In the genomic region with DNA sequence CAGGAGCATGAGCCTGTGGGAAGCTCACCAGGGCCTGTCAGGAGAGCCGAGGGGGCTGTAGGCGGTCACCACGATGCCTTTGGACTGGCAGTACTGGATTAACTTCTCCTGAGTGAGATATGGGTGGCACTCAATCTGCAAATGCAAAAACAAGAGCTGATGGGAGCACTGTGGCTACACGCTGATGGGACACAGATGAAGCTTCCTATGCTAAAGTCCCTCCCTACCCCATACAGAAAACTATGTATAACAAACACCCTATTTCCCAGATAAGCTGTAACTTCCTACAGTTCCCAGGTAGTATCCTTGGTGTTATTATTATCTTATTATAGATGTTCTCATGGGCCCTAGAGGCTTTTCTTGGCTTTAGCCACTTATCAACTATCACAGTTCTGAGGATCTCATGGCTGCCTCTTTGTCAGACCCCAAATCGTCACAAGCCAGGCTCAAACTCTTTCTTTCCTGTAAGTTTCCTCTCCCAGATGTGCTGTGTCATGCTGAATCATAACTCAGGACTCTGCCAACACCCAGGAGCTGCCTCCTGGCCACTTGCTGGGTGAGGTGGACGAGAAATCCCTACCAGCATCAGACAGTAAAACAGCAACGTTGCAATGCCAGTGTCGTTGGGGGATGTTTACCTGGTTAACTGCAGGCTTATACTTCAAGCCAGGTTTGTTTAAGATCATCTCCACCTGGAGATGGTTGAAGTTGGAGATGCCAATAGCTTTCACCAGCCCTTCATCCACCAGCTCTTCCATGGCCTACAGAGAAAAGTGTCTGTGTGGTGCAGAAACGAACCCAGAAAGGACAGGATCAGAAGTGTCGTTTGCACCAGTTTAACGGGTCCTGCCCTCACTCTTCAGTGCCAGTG, we compare ENCODE assay signal across 1 cellular context.
TF ChIP-seq lines count a peak whose summit lies in the region.

No MANE protein-coding gene starts in this region.

TF ChIP-seq in K562, 482 proteins besides CTCF, POLR2A, EP300 and RAD21 (continued from another document and continues in another):
- TF ChIP-seq HDAC1 (IDR thresholded peaks at IDR 0.05) (0 out of 4 replicates have a peak, but pooled peaks of 1 of the 2 experiments have one; percentile 24), CTBP1 (IDR thresholded peaks at IDR 0.05; ENCODE audit: borderline replicate concordance) (peak; percentile 43; the same call in 1 of the 2 replicates), TAL1 (IDR thresholded peaks at IDR 0.05) (peak; percentile 59), CBFA2T3 (IDR thresholded peaks at IDR 0.05) (peak; percentile 76), TCF3 (CRISPR knock-in tag; IDR thresholded peaks at IDR 0.05) (peak; percentile 59; the same call in 1 of the 2 replicates), POLR2AphosphoS5 (IDR thresholded peaks at IDR 0.05; ENCODE audit: control insufficient read depth, insufficient read depth, low read depth, low read length) (0 out of 2 replicates have a peak, but pooled peaks have one; percentile 22), JUND (IDR thresholded peaks at IDR 0.05; ENCODE audit: borderline replicate concordance, low read depth, low read length) (peak; percentile 88), JUND (tag; IDR thresholded peaks at IDR 0.05; ENCODE audit: borderline replicate concordance, low read depth, low read length) (peak; percentile 87; the same call in 2 of the 3 replicates), NR2C1 (IDR thresholded peaks at IDR 0.05) (no peak), NR2C1 (tag; IDR thresholded peaks at IDR 0.05) (0 out of 2 replicates have a peak, but pooled peaks have one; percentile 5), BACH1 (tag; IDR thresholded peaks at IDR 0.05) (peak; percentile 99), ZNF263 (CRISPR knock-in tag; IDR thresholded peaks at IDR 0.05; ENCODE audit: borderline replicate concordance) (no peak), ZKSCAN3 (CRISPR knock-in tag; IDR thresholded peaks at IDR 0.05) (no peak), NFIC (IDR thresholded peaks at IDR 0.05) (peak; percentile 61), SRF (CRISPR knock-in tag; IDR thresholded peaks at IDR 0.05) (peak in 1 of 2 experiments; percentile 11; a peak in 1 of 4 replicates), ZNF551 (CRISPR knock-in tag; IDR thresholded peaks at IDR 0.05) (no peak), SOX6 (IDR thresholded peaks at IDR 0.05) (peak; percentile 80), LEF1 (IDR thresholded peaks at IDR 0.05) (peak; percentile 62; the same call in 1 of the 2 replicates), MEF2D (tag; conservative IDR thresholded peaks at IDR 0.05; ENCODE audit: low read depth) (no peak), NR4A1 (CRISPR knock-in tag; IDR thresholded peaks at IDR 0.05) (no peak), NR4A1 (tag; IDR thresholded peaks at IDR 0.05) (peak; percentile 81), C11orf30 (IDR thresholded peaks at IDR 0.05; ENCODE audit: low read depth) (peak; percentile 99), MAZ (CRISPR knock-in tag; conservative IDR thresholded peaks at IDR 0.05 in 1 of 2, IDR thresholded peaks at IDR 0.05 in 1 of 2) (0 out of 4 replicates have a peak, but pooled peaks of 1 of the 2 experiments have one; percentile 36), TBP (optimal IDR thresholded peaks at IDR 0.05; ENCODE audit: low read depth, low read length) (peak; percentile 12), GTF2E2 (tag; IDR thresholded peaks at IDR 0.05) (no peak), FOSL1 (tag; conservative IDR thresholded peaks at IDR 0.05) (peak; percentile 93), YY1 (IDR thresholded peaks at IDR 0.05; ENCODE audit: borderline replicate concordance in 1 of 3, control insufficient read depth in 1 of 3, extremely low read depth in 1 of 3, insufficient read depth in 3 of 3, insufficient read length in 1 of 3, insufficient replicate concordance in 2 of 3, low read depth in 1 of 3, low read length in 2 of 3) (peak in 1 of 3 experiments; percentile 59), RCOR1 (IDR thresholded peaks at IDR 0.05; ENCODE audit: borderline replicate concordance in 1 of 2, low read depth in 2 of 2, low read length in 2 of 2) (peak in 1 of 2 experiments; percentile 78; a peak in 2 of 4 replicates), L3MBTL2 (IDR thresholded peaks at IDR 0.05) (peak; percentile 38; the same call in 1 of the 2 replicates), MEIS2 (IDR thresholded peaks at IDR 0.05; ENCODE audit: partially characterized antibody) (peak; percentile 37), BRD4 (IDR thresholded peaks at IDR 0.05) (no peak), SIN3B (IDR thresholded peaks at IDR 0.05; ENCODE audit: low read depth) (no peak), RAD51 (IDR thresholded peaks at IDR 0.05; ENCODE audit: borderline replicate concordance, low read depth) (no peak), ETS1 (conservative IDR thresholded peaks at IDR 0.05; ENCODE audit: control insufficient read depth, low read depth, low read length) (no peak), NBN (IDR thresholded peaks at IDR 0.05; ENCODE audit: low read depth) (peak; percentile 53; the same call in 1 of the 2 replicates), RBFOX2 (IDR thresholded peaks at IDR 0.05; ENCODE audit: low read depth, low read length) (no peak), NRF1 (conservative IDR thresholded peaks at IDR 0.05 in 1 of 2, IDR thresholded peaks at IDR 0.05 in 1 of 2) (peak in 1 of 2 experiments; percentile 12; a peak in 1 of 4 replicates), ZNF316 (IDR thresholded peaks at IDR 0.05) (peak; percentile 99), DACH1 (IDR thresholded peaks at IDR 0.05; ENCODE audit: partially characterized antibody) (no peak), SMARCC2 (IDR thresholded peaks at IDR 0.05; ENCODE audit: low read depth) (peak; percentile 83), ZNF175 (CRISPR knock-in tag; IDR thresholded peaks at IDR 0.05; ENCODE audit: low read depth) (peak; percentile 69; the same call in 1 of the 2 replicates), DMBX1 (CRISPR knock-in tag; IDR thresholded peaks at IDR 0.05; ENCODE audit: borderline replicate concordance) (0 out of 2 replicates have a peak, but pooled peaks have one; percentile 14), CBFA2T2 (conservative IDR thresholded peaks at IDR 0.05) (peak; percentile 49), MAFF (IDR thresholded peaks at IDR 0.05; ENCODE audit: low read length) (peak; percentile 98), FOXJ2 (tag; IDR thresholded peaks at IDR 0.05) (peak; percentile 77), MECOM (CRISPR knock-in tag; IDR thresholded peaks at IDR 0.05) (0 out of 2 replicates have a peak, but pooled peaks have one; percentile 5), ZNF76 (CRISPR knock-in tag; IDR thresholded peaks at IDR 0.05; ENCODE audit: borderline replicate concordance) (no peak), RB1 (IDR thresholded peaks at IDR 0.05; ENCODE audit: low read depth) (no peak), MAFK (IDR thresholded peaks at IDR 0.05; ENCODE audit: low read length) (peak; percentile 96), NFE2L1 (tag; IDR thresholded peaks at IDR 0.05; ENCODE audit: borderline replicate concordance, low read depth) (peak; percentile 94), HDAC2 (IDR thresholded peaks at IDR 0.05) (no peak), TEAD4 (IDR thresholded peaks at IDR 0.05; ENCODE audit: low read length) (peak; percentile 46), TEAD4 (CRISPR knock-in tag; IDR thresholded peaks at IDR 0.05; ENCODE audit: borderline replicate concordance) (no peak), NR2F6 (CRISPR knock-in tag; IDR thresholded peaks at IDR 0.05) (no peak), NFRKB (IDR thresholded peaks at IDR 0.05; ENCODE audit: low read depth) (peak; percentile 60; the same call in 1 of the 2 replicates), RBM25 (IDR thresholded peaks at IDR 0.05; ENCODE audit: low read depth, low read length, severe bottlenecking) (no peak), U2AF2 (optimal IDR thresholded peaks at IDR 0.05; ENCODE audit: low read depth, low read length) (no peak), GABPB2 (CRISPR knock-in tag; conservative IDR thresholded peaks at IDR 0.05) (no peak), TRIM24 (IDR thresholded peaks at IDR 0.05) (peak in 1 of 2 experiments; percentile 60; a peak in 2 of 4 replicates), DPF2 (IDR thresholded peaks at IDR 0.05) (peak; percentile 94), ZNF589 (CRISPR knock-in tag; IDR thresholded peaks at IDR 0.05; ENCODE audit: low read depth) (0 out of 2 replicates have a peak, but pooled peaks have one; percentile 44), CBFB (CRISPR knock-in tag; IDR thresholded peaks at IDR 0.05) (no peak), OTX1 (CRISPR knock-in tag; IDR thresholded peaks at IDR 0.05) (0 out of 2 replicates have a peak, but pooled peaks have one; percentile 38), GMEB1 (CRISPR knock-in tag; IDR thresholded peaks at IDR 0.05) (0 out of 2 replicates have a peak, but pooled peaks have one; percentile 8)
- TF ChIP-seq, protein P1, sequence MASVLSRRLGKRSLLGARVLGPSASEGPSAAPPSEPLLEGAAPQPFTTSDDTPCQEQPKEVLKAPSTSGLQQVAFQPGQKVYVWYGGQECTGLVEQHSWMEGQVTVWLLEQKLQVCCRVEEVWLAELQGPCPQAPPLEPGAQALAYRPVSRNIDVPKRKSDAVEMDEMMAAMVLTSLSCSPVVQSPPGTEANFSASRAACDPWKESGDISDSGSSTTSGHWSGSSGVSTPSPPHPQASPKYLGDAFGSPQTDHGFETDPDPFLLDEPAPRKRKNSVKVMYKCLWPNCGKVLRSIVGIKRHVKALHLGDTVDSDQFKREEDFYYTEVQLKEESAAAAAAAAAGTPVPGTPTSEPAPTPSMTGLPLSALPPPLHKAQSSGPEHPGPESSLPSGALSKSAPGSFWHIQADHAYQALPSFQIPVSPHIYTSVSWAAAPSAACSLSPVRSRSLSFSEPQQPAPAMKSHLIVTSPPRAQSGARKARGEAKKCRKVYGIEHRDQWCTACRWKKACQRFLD (CRISPR knock-in tag; IDR thresholded peaks at IDR 0.05): peak; percentile 84
- TF ChIP-seq, protein P2, sequence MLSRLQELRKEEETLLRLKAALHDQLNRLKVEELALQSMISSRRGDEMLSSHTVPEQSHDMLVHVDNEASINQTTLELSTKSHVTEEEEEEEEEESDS (CRISPR knock-in tag; IDR thresholded peaks at IDR 0.05): no peak
- TF ChIP-seq, protein P3, sequence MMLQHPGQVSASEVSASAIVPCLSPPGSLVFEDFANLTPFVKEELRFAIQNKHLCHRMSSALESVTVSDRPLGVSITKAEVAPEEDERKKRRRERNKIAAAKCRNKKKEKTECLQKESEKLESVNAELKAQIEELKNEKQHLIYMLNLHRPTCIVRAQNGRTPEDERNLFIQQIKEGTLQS (IDR thresholded peaks at IDR 0.05): peak; percentile 67
- TF ChIP-seq, protein P3 (CRISPR knock-in tag; conservative IDR thresholded peaks at IDR 0.05): no peak
- TF ChIP-seq, protein P4, sequence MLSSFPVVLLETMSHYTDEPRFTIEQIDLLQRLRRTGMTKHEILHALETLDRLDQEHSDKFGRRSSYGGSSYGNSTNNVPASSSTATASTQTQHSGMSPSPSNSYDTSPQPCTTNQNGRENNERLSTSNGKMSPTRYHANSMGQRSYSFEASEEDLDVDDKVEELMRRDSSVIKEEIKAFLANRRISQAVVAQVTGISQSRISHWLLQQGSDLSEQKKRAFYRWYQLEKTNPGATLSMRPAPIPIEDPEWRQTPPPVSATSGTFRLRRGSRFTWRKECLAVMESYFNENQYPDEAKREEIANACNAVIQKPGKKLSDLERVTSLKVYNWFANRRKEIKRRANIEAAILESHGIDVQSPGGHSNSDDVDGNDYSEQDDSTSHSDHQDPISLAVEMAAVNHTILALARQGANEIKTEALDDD (IDR thresholded peaks at IDR 0.05): peak; percentile 80
- TF ChIP-seq, protein P5, sequence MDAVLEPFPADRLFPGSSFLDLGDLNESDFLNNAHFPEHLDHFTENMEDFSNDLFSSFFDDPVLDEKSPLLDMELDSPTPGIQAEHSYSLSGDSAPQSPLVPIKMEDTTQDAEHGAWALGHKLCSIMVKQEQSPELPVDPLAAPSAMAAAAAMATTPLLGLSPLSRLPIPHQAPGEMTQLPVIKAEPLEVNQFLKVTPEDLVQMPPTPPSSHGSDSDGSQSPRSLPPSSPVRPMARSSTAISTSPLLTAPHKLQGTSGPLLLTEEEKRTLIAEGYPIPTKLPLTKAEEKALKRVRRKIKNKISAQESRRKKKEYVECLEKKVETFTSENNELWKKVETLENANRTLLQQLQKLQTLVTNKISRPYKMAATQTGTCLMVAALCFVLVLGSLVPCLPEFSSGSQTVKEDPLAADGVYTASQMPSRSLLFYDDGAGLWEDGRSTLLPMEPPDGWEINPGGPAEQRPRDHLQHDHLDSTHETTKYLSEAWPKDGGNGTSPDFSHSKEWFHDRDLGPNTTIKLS (IDR thresholded peaks at IDR 0.05; ENCODE audit: borderline replicate concordance, low read depth): no peak; the same call in 1 of the 2 replicates
- TF ChIP-seq, protein P6, sequence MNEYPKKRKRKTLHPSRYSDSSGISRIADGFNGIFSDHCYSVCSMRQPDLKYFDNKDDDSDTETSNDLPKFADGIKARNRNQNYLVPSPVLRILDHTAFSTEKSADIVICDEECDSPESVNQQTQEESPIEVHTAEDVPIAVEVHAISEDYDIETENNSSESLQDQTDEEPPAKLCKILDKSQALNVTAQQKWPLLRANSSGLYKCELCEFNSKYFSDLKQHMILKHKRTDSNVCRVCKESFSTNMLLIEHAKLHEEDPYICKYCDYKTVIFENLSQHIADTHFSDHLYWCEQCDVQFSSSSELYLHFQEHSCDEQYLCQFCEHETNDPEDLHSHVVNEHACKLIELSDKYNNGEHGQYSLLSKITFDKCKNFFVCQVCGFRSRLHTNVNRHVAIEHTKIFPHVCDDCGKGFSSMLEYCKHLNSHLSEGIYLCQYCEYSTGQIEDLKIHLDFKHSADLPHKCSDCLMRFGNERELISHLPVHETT (CRISPR knock-in tag; conservative IDR thresholded peaks at IDR 0.05 in 1 of 2, IDR thresholded peaks at IDR 0.05 in 1 of 2): peak in 1 of 2 experiments; percentile 23; a peak in 1 of 4 replicates
